ENCODE assay signal across 16 cellular contexts in the genomic region with DNA sequence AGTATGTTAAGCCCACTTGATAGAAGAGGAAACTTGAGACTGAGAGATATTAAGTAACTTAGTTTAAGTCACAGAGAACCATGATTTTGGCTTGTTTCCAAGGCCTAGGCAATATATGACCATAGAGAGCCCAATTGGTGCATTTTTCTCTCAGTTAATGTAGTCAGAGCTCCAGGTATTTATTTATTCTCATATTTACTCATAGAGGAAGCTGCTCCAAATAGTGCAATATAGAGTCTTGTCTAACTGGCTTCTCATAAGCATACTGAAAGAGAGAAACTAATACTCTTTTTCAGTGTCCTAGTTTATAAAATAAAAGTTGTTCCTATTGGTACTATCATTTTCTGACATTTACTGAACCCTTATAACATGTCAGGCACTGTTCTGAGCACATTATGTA. TPM values are rescaled to one million over a fixed set of nuclear protein-coding genes. Genes with fewer than 3 reads are reported as not detected.
DNase-seq lines count a peak whose midpoint lies in the region; ATAC-seq and TF ChIP-seq lines count a peak whose summit lies in the region.
"Had no signal": no experiment of that assay in that cellular context is flagged by ENCODE, and none has a peak within 500 bp of the region (broad histone marks: within the 10 kb centered on the region; RNA-seq: fewer than 3 reads in every experiment).

No MANE protein-coding gene starts in this region.

- peaks cover 25% of the 10 kb centered on the region for H3K4me1 Mint-ChIP-seq in activated naive CD4-positive, alpha-beta T cell treated with anti-CD3 and anti-CD28 coated beads for 36 hours (ENCODE audit: low read depth)

- intact Hi-C loops in activated naive CD4-positive, alpha-beta T cell treated with anti-CD3 and anti-CD28 coated beads for 36 hours (cut with micrococcal nuclease) = no loop called here

- H3K9me3 Mint-ChIP-seq in activated naive CD4-positive, alpha-beta T cell treated with anti-CD3 and anti-CD28 coated beads for 36 hours = no peaks in the 10 kb centered on the region

- peak overlapping the region; percentile 76 for H3K27ac Mint-ChIP-seq in activated naive CD4-positive, alpha-beta T cell treated with anti-CD3 and anti-CD28 coated beads for 36 hours

- H3K4me3 ChIP-seq in choroid plexus epithelial cell (ENCODE audit: low read depth, low read length) = no peak overlapping the region
- H3K4me3 ChIP-seq: Peyer's patch had no signal

- DNase-seq in activated naive CD4-positive, alpha-beta T cell treated with anti-CD3 and anti-CD28 coated beads for 36 hours = no peak
- DNase-seq in activated naive CD4-positive, alpha-beta T cell treated with Interleukin-2 at 50 U/mL for 16 hours = no peak
- DNase-seq in choroid plexus epithelial cell (ENCODE audit: low read depth) (peak; percentile 40), NCI-H187 (lab: John Stamatoyannopoulos, UW) (no peak), AML-193 (lab: John Stamatoyannopoulos, UW) (no peak)
- DNase-seq in NK-92 treated with Interleukin-12 subunit alpha and Interleukin-12 subunit beta, amount 100 ng/mL, for 24 hours (lab: John Stamatoyannopoulos, UW) = no peak
- DNase-seq: DMS79 treated with DMSO at 0.1 percent for 48 hours, Kasumi-1, NCI-H1417, NCI-H2029 treated with DMSO at 0.1 percent for 48 hours, NCI-H510A, NCI-H82, Peyer's patch, Right ventricle myocardium superior had no signal

- H3K27me3 Mint-ChIP-seq in activated naive CD4-positive, alpha-beta T cell treated with anti-CD3 and anti-CD28 coated beads for 36 hours (ENCODE audit: low read depth) = no peaks in the 10 kb centered on the region

- no peak overlapping the region for H3K4me3 Mint-ChIP-seq in activated naive CD4-positive, alpha-beta T cell treated with anti-CD3 and anti-CD28 coated beads for 36 hours

- H3K36me3 Mint-ChIP-seq in activated naive CD4-positive, alpha-beta T cell treated with anti-CD3 and anti-CD28 coated beads for 36 hours (ENCODE audit: low read depth) = peaks cover 58% of the 10 kb centered on the region

- peak; percentile 83 for ATAC-seq in HG02870 (IDR thresholded peaks at IDR 0.05; ENCODE audit: unreplicated experiment)

- CTCF ChIA-PET in activated naive CD4-positive, alpha-beta T cell treated with anti-CD3 and anti-CD28 coated beads for 36 hours (lab: Charles Lee) = interaction anchor here (2.7 to 2.9 kb wide), 2 partner anchors 29 to 31 kb away, joined by 8 to 9 read pairs; no protein-coding TSS in a partner anchor

- TF ChIP-seq CTCF in choroid plexus epithelial cell (conservative IDR thresholded peaks at IDR 0.05; ENCODE audit: low read depth, low read length) = no peak

RNA-seq across cellular contexts. Expression of a gene that starts 15.2 kb away (rescaled TPM):
- total RNA-seq in activated naive CD4-positive, alpha-beta T cell treated with anti-CD3 and anti-CD28 coated beads for 36 hours = 10 to 100 TPM; 42.3 to 49.4 TPM

RNA-seq across cellular contexts. Expression of a gene that starts 31.8 kb away (rescaled TPM):
- total RNA-seq in activated naive CD4-positive, alpha-beta T cell treated with anti-CD3 and anti-CD28 coated beads for 36 hours = not detected
- total RNA-seq: A673 had no signal

RNA-seq across cellular contexts. Expression of a gene that starts 37.6 kb away (rescaled TPM):
- 10 to 100 TPM; 44.1 to 48.0 TPM for total RNA-seq in activated naive CD4-positive, alpha-beta T cell treated with anti-CD3 and anti-CD28 coated beads for 36 hours
